In the genomic region with DNA sequence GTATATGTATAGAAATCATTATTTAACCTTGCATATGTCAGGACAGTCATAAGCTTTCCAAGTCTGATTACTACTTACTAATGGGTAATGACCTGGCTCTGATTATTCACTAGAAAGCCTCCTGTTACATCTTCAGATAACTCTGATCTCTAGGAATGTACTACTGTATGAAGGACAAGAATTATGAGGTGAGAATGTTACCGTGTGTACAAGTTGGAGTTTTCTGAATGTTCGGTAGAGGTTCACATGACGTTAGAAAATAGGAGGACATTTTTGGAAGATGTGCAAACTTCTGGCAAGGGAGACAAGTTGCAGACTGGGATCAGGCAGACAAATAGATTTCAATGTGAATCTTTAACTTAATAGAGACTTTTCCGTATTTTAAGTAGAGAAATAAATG, we compare ENCODE assay signal across 19 cellular contexts.
DNase-seq lines count a peak whose midpoint lies in the region; ATAC-seq and TF ChIP-seq lines count a peak whose summit lies in the region.
"Had no signal": no experiment of that assay in that cellular context is flagged by ENCODE, and none has a peak within 500 bp of the region (broad histone marks: within the 10 kb centered on the region; RNA-seq: fewer than 3 reads in every experiment).

No MANE protein-coding gene starts in this region.

- H3K4me1 Mint-ChIP-seq in progenitor cell of endocrine pancreas (ENCODE audit: low read depth), result no peaks in the 10 kb centered on the region
- H3K4me1 Mint-ChIP-seq: CD14-positive monocyte; CD8-positive, alpha-beta memory T cell; GM23338 had no signal

- H3K36me3 Mint-ChIP-seq in progenitor cell of endocrine pancreas (ENCODE audit: insufficient read depth), result peaks cover 3% of the 10 kb centered on the region
- H3K36me3 Mint-ChIP-seq: CD14-positive monocyte; CD8-positive, alpha-beta memory T cell had no signal

- no peak overlapping the region for H3K27ac ChIP-seq in AG04450 (ENCODE audit: low read depth, low read length)
- H3K27ac ChIP-seq: 22Rv1; BLaER1 treated with 17β-estradiol and CSF1 and Interleukin-3, amounts not matched to agents 10 nM and 100 nM had no signal

- no peaks in the 10 kb centered on the region for H3K27me3 ChIP-seq in AG04450 (ENCODE audit: control insufficient read depth, insufficient read depth, low read length)
- H3K27me3 ChIP-seq: BE2C; BLaER1 treated with 17β-estradiol and CSF1 and Interleukin-3, amounts not matched to agents 10 nM and 100 nM had no signal

- H3K27me3 Mint-ChIP-seq in progenitor cell of endocrine pancreas, result no peaks in the 10 kb centered on the region
- H3K27me3 Mint-ChIP-seq: CD4-positive, alpha-beta T cell had no signal

- no peaks in the 10 kb centered on the region for H3K9me3 ChIP-seq in AG04450 (ENCODE audit: control insufficient read depth, insufficient read depth, low read length)
- H3K9me3 ChIP-seq: BE2C; BLaER1 treated with 17β-estradiol and CSF1 and Interleukin-3, amounts not matched to agents 10 nM and 100 nM had no signal

- H3K27ac Mint-ChIP-seq in progenitor cell of endocrine pancreas, result no peak overlapping the region
- H3K27ac Mint-ChIP-seq: CD14-positive monocyte; CD4-positive, alpha-beta T cell; CD8-positive, alpha-beta memory T cell; GM23338; H9 had no signal

- peaks cover 18% of the 10 kb centered on the region for H3K9me3 Mint-ChIP-seq in progenitor cell of endocrine pancreas (ENCODE audit: low read depth)

- no peak overlapping the region for H3K4me3 ChIP-seq in AG04450 (ENCODE audit: low read depth, low read length)
- no peak overlapping the region for H3K4me3 ChIP-seq in fibroblast of mammary gland (ENCODE audit: control insufficient read depth, low read depth, low read length)
- H3K4me3 ChIP-seq: BLaER1 treated with 17β-estradiol and CSF1 and Interleukin-3, amounts not matched to agents 10 nM and 100 nM; GM12878; GM23338 had no signal

- DNase-seq in AG04450 (ENCODE audit: low read depth, low spot score) (peak; percentile 11), amniotic epithelial cell (ENCODE audit: low read depth) (peak; percentile 31), fibroblast of mammary gland (ENCODE audit: low read depth) (peak; percentile 35), progenitor cell of endocrine pancreas (ENCODE audit: low spot score, unreplicated experiment) (no peak), GF-D8 (lab: John Stamatoyannopoulos, UW) (no peak)
- DNase-seq: AML-193; BE2C; CD4-positive, alpha-beta T cell; CD8-positive, alpha-beta memory T cell; DMS53; DMS79 treated with DMSO at 0.1 percent for 48 hours; H9 had no signal

- no peak overlapping the region for H3K4me3 Mint-ChIP-seq in progenitor cell of endocrine pancreas (ENCODE audit: low read depth)
- H3K4me3 Mint-ChIP-seq: CD14-positive monocyte; CD4-positive, alpha-beta T cell; CD8-positive, alpha-beta memory T cell; GM23338; H9 had no signal

- TF ChIP-seq CTCF in AG04450 (IDR thresholded peaks at IDR 0.05; ENCODE audit: low read depth, low read length) (no peak), fibroblast of mammary gland (conservative IDR thresholded peaks at IDR 0.05; ENCODE audit: control insufficient read depth, insufficient read depth, low read depth, low read length) (no peak), progenitor cell of endocrine pancreas (IDR thresholded peaks at IDR 0.05; ENCODE audit: unreplicated experiment) (no peak)

- CTCF ChIA-PET in AG04450 (lab: Charles Lee), result no interaction called here

- POLR2A ChIA-PET in AG04450 (lab: Yijun Ruan, JAX), result no interaction called here

- no peak for ATAC-seq in GM18861 (IDR thresholded peaks at IDR 0.05; ENCODE audit: unreplicated experiment)
- ATAC-seq: GM12878, GM23338, HCT116 had no signal

Comparison
In these comparisons a context has a peak if more than half of its experiments do, and no peak if none do; other contexts are left out.
1. DNase-seq: peak in AG04450 (single experiment), amniotic epithelial cell (single experiment) and fibroblast of mammary gland (single experiment); none in progenitor cell of endocrine pancreas (single experiment) and GF-D8 (single experiment).